22 cellular contexts compared by ENCODE assay signal in the genomic region with DNA sequence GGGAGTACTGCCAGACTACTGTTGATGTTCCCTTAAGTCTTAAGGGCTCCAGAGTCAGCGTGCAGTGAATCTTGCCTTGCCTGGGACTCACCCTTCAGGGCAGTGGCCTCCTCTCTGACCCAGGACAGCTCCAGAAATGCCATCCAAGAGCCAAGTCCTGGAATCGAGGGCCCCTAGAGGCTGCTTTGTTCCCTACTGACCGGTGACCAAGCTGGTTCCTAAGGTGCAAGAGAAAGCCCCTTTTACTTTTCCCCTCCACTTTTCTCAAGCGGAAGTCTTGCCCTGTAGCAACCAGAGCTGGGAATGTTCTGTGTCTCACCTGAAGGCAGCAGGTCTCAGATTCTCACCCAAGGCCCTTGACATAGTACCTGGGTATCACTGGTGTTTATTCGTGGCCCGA.
"Had no signal": no experiment of that assay in that cellular context is flagged by ENCODE, and none has a peak within 500 bp of the region (broad histone marks: within the 10 kb centered on the region; RNA-seq: fewer than 3 reads in every experiment).

No MANE protein-coding gene starts in this region.

- H3K4me1 Mint-ChIP-seq: nephron progenitor cell had no signal

- H3K9me3 ChIP-seq: left lung, prostate gland, right atrium auricular region, stomach, thyroid gland had no signal

- H3K27ac Mint-ChIP-seq: effector memory CD8-positive, alpha-beta T cell; nephron progenitor cell had no signal

- H3K4me2 ChIP-seq: smooth muscle cell had no signal

- ATAC-seq: effector memory CD8-positive, alpha-beta T cell; naive thymus-derived CD8-positive, alpha-beta T cell; sciatic nerve had no signal

- H3K4me3 ChIP-seq: left lung, prostate gland, right atrium auricular region, smooth muscle cell, stomach, thyroid gland had no signal

- DNase-seq: cortex of kidney; effector memory CD8-positive, alpha-beta T cell; hypothalamus; left cardiac atrium; left lung; mesenchymal stem cell; midbrain; naive thymus-derived CD8-positive, alpha-beta T cell; nephron progenitor cell; nucleus accumbens; stimulated activated CD4-positive, alpha-beta T cell treated with anti-CD3 and anti-CD28 coated beads, Interleukin-12 subunit alpha, Interleukin-12 subunit beta, amount 100 ng/mL, for 4 hours; stimulated activated CD4-positive, alpha-beta T cell treated with anti-CD3 and anti-CD28 coated beads, Interleukin-1b, Interleukin-23, amount 100 ng/mL, for 48 hours; stimulated activated CD4-positive, alpha-beta T cell treated with anti-CD3 and anti-CD28 coated beads, Interleukin-4, amount 100 ng/mL, for 1 hour; stimulated activated CD8-positive, alpha-beta memory T cell treated with anti-CD3 and anti-CD28 coated beads, Interleukin-4, amount 100 ng/mL, for 48 hours; stimulated activated naive CD4-positive, alpha-beta T cell treated with Interleukin-2 at 50 U/mL for 16 hours; trophoblast cell had no signal

- H3K4me3 Mint-ChIP-seq: effector memory CD8-positive, alpha-beta T cell; naive thymus-derived CD8-positive, alpha-beta T cell; nephron progenitor cell had no signal

- H3K27me3 ChIP-seq: left lung, right atrium auricular region, stomach, thyroid gland had no signal

- H3K4me1 ChIP-seq: left lung, prostate gland, right atrium auricular region had no signal

- H3K36me3 ChIP-seq: left lung, prostate gland, right atrium auricular region, stomach, thyroid gland had no signal

- H3K27ac ChIP-seq: left lung, prostate gland, right atrium auricular region, stomach, thyroid gland had no signal
